Comparison of ENCODE assay signal across 28 cellular contexts in the genomic region with DNA sequence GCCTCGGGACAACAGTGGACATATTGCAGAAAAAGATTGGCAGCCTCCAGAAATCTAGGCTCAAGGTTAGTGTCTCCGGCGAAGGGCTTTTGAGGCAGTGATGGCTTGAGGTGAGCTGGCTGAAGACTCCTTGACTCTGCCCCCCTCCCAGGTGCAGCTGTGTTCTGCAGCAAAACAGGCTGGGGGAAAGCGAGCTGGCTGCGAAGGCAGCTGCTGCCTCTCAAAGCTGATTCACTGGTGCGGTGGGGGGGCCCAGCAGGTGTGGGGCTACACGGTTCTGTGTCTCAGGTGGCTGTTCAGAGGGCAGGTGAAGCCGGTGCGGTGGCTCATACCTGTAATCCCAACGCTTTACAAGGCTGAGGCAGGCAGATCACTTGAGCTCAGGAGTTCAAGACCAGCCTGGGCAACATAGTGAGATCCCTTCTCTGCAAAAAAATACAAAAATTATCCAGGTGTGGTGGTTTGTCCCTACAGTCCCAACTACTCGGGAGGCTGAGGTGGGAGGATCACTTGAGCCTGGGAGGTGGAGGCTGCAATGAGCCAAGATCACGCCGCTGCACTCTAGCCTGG. TPM values are rescaled to one million over a fixed set of nuclear protein-coding genes. Genes with fewer than 3 reads are reported as not detected.
DNase-seq lines count a peak whose midpoint lies in the region; TF ChIP-seq lines count a peak whose summit lies in the region.
"Had no signal": no experiment of that assay in that cellular context is flagged by ENCODE, and none has a peak within 500 bp of the region (broad histone marks: within the 10 kb centered on the region; RNA-seq: fewer than 3 reads in every experiment).

No MANE protein-coding gene starts in this region.

- DNase-seq in NCI-H1417 (lab: John Stamatoyannopoulos, UW): peak; percentile 74 to 82 (median 76)
- no peak for DNase-seq in NCI-H1417 treated with DMSO at 0.1 percent for 48 hours (lab: John Stamatoyannopoulos, UW)
- DNase-seq in NCI-H187 (lab: John Stamatoyannopoulos, UW): peak; percentile 36 to 85
- DNase-seq in NCI-H510A (lab: John Stamatoyannopoulos, UW): peak; percentile 79
- DNase-seq in iPS-NIHi7 (ENCODE audit: extremely low spot score): peak; percentile 9
- DNase-seq in OCI-LY7 (ENCODE audit: low spot score): no peak
- DNase-seq in DMS 273 (lab: John Stamatoyannopoulos, UW; ENCODE audit: unreplicated experiment): no peak
- DNase-seq in T-helper 2 cell treated with Interferon-gamma antibody and Interleukin-4, amounts not matched to agents 5 μg/mL and 100 μg/mL, for 36 hours (ENCODE audit: low spot score): no peak
- DNase-seq: 8988T; activated CD4-positive, alpha-beta T cell treated with anti-CD3 and anti-CD28 coated beads for 36 hours; activated CD8-positive, alpha-beta memory T cell treated with anti-CD3 and anti-CD28 coated beads for 24 hours; activated naive CD4-positive, alpha-beta T cell; activated T-cell treated with anti-CD3 and anti-CD28 coated beads, Interleukin-2, amount 50 U/mL, for 4 hours; adrenal gland; brain microvascular endothelial cell; CD4-positive, alpha-beta T cell; DMS153; GM23248; heart left ventricle; left colon; NCI-H446 treated with DMSO at 0.1 percent for 48 hours; psoas muscle; trophoblast cell had no signal

- intact Hi-C loops in OCI-LY7 (cut with micrococcal nuclease; ENCODE audit: unreplicated experiment): no loop called here

- BruUV-seq in OCI-LY7 (replicated peaks; lab: Mats Ljungman, UMichigan): no TSS peak

- no peaks in the 10 kb centered on the region for H3K4me1 Mint-ChIP-seq in T-helper 2 cell treated with Interferon-gamma antibody and Interleukin-4, amounts not matched to agents 5 μg/mL and 100 μg/mL, for 36 hours (ENCODE audit: low read depth)
- H3K4me1 Mint-ChIP-seq: activated CD4-positive, alpha-beta T cell treated with anti-CD3 and anti-CD28 coated beads for 36 hours had no signal

- no peak for TF ChIP-seq CTCF in OCI-LY7 (conservative IDR thresholded peaks at IDR 0.05; ENCODE audit: low read length)

- no peaks in the 10 kb centered on the region for H3K9me3 Mint-ChIP-seq in T-helper 2 cell treated with Interferon-gamma antibody and Interleukin-4, amounts not matched to agents 5 μg/mL and 100 μg/mL, for 36 hours
- H3K9me3 Mint-ChIP-seq: activated T-cell treated with anti-CD3 and anti-CD28 coated beads, Interleukin-2, amount 50 U/mL, for 4 hours; CD4-positive, alpha-beta T cell had no signal

- H3K27ac ChIP-seq in OCI-LY7 (ENCODE audit: low read depth, low read length, poor library complexity, severe bottlenecking): no peak overlapping the region
- H3K27ac ChIP-seq: adrenal gland, brain microvascular endothelial cell, GM23248, heart left ventricle, KMS-11, psoas muscle had no signal

- CTCF ChIA-PET in OCI-LY7 (lab: Charles Lee; ENCODE audit: unreplicated experiment): no interaction called here

- no peaks in the 10 kb centered on the region for H3K79me2 ChIP-seq in OCI-LY7 (ENCODE audit: insufficient read depth, low read depth, low read length)

- no peak overlapping the region for H2AFZ ChIP-seq in OCI-LY7 (ENCODE audit: low read length)
- H2AFZ ChIP-seq: GM23248 had no signal

- H3K9me2 ChIP-seq in OCI-LY7 (ENCODE audit: insufficient read depth, low read length): no peaks in the 10 kb centered on the region

- no peaks in the 10 kb centered on the region for H3K4me1 ChIP-seq in OCI-LY7 (ENCODE audit: insufficient read depth, low read length, poor library complexity, severe bottlenecking)
- H3K4me1 ChIP-seq: adrenal gland, heart left ventricle, psoas muscle had no signal

- H3K27ac Mint-ChIP-seq in T-helper 2 cell treated with Interferon-gamma antibody and Interleukin-4, amounts not matched to agents 5 μg/mL and 100 μg/mL, for 36 hours: no peak overlapping the region
- H3K27ac Mint-ChIP-seq: activated CD4-positive, alpha-beta T cell treated with anti-CD3 and anti-CD28 coated beads for 36 hours; CD4-positive, alpha-beta T cell had no signal

- no peak overlapping the region for H3K4me3 Mint-ChIP-seq in T-helper 2 cell treated with Interferon-gamma antibody and Interleukin-4, amounts not matched to agents 5 μg/mL and 100 μg/mL, for 36 hours
- H3K4me3 Mint-ChIP-seq: activated CD4-positive, alpha-beta T cell treated with anti-CD3 and anti-CD28 coated beads for 36 hours; activated T-cell treated with anti-CD3 and anti-CD28 coated beads, Interleukin-2, amount 50 U/mL, for 4 hours; CD4-positive, alpha-beta T cell had no signal

- H4K20me1 ChIP-seq in OCI-LY7 (ENCODE audit: insufficient read depth, low read length): no peaks in the 10 kb centered on the region

- H3K4me2 ChIP-seq in OCI-LY7 (ENCODE audit: low read length): no peak overlapping the region
- H3K4me2 ChIP-seq: KMS-11 had no signal

- H3K36me3 Mint-ChIP-seq in T-helper 2 cell treated with Interferon-gamma antibody and Interleukin-4, amounts not matched to agents 5 μg/mL and 100 μg/mL, for 36 hours (ENCODE audit: low read depth): no peaks in the 10 kb centered on the region

- H3K36me3 ChIP-seq in OCI-LY7 (ENCODE audit: insufficient read depth, low read length): no peaks in the 10 kb centered on the region
- H3K36me3 ChIP-seq: adrenal gland, brain microvascular endothelial cell, heart left ventricle had no signal

- POLR2A ChIA-PET in OCI-LY7 (lab: Charles Lee): interaction anchor here (0.6 to 1.1 kb wide), 2 partner anchors 9 to 16 kb away, joined by 3 read pairs; no protein-coding TSS in a partner anchor

- no peaks in the 10 kb centered on the region for H3K27me3 Mint-ChIP-seq in T-helper 2 cell treated with Interferon-gamma antibody and Interleukin-4, amounts not matched to agents 5 μg/mL and 100 μg/mL, for 36 hours (ENCODE audit: low read depth)
- H3K27me3 Mint-ChIP-seq: activated CD4-positive, alpha-beta T cell treated with anti-CD3 and anti-CD28 coated beads for 36 hours; CD4-positive, alpha-beta T cell had no signal

- H3K9me3 ChIP-seq in OCI-LY7 (ENCODE audit: low read length): no peaks in the 10 kb centered on the region
- H3K9me3 ChIP-seq: adrenal gland, heart left ventricle, psoas muscle had no signal

- no peak overlapping the region for H3K4me3 ChIP-seq in OCI-LY7 (ENCODE audit: low read depth, low read length, poor library complexity, severe bottlenecking)
- H3K4me3 ChIP-seq: adrenal gland, GM23248, heart left ventricle, psoas muscle had no signal

RNA-seq across cellular contexts. Expression of a gene that starts 22.9 kb away (rescaled TPM):
- total RNA-seq in OCI-LY7 (2014; rRNA removed; shearing (Covaris generic)): 0.08 and 0.13 TPM in 2 replicates
- 0.27 and 0.37 TPM in 2 replicates for total RNA-seq in OCI-LY7 (2022)
- total RNA-seq: epithelial cell of proximal tubule, fibroblast of villous mesenchyme, GM23248, HT-29, SK-MEL-5 had no signal

RNA-seq across cellular contexts. Expression of a gene that starts 35.6 kb away (rescaled TPM):
- total RNA-seq in OCI-LY7 (2014; rRNA removed; shearing (Covaris generic)): 11.1 and 12.6 TPM in 2 replicates
- 34.1 and 34.9 TPM in 2 replicates for total RNA-seq in OCI-LY7 (2022)

RNA-seq across cellular contexts. Expression of a gene that starts 40.5 kb away (rescaled TPM):
- 13.5 and 15.5 TPM in 2 replicates for total RNA-seq in OCI-LY7 (2014; rRNA removed; shearing (Covaris generic))
- 33.2 and 34.2 TPM in 2 replicates for total RNA-seq in OCI-LY7 (2022)
- total RNA-seq: HT-29 had no signal

RNA-seq across cellular contexts. Expression of a gene that starts 45.6 kb away (rescaled TPM):
- total RNA-seq in OCI-LY7 (2014; rRNA removed; shearing (Covaris generic)): 14.1 and 14.3 TPM in 2 replicates
- total RNA-seq in OCI-LY7 (2022): 43.1 and 45.4 TPM in 2 replicates

Comparison
In these comparisons a context has a peak if more than half of its experiments do, and no peak if none do; other contexts are left out.
1. DNase-seq: peak in NCI-H1417 (3 of 3), NCI-H187 (2 of 2), NCI-H510A (single experiment) and iPS-NIHi7 (single experiment); none in NCI-H1417 treated with DMSO at 0.1 percent for 48 hours (single experiment), OCI-LY7 (single experiment), DMS 273 (single experiment) and T-helper 2 cell treated with Interferon-gamma antibody and Interleukin-4, amounts not matched to agents 5 μg/mL and 100 μg/mL, for 36 hours (single experiment).